ENCODE assay signal across 1 cellular context in genomic region chr6:28399370-28400121, GRCh38.
A peak's percentile ranks its signal among the peaks of the same experiment; 100 is the strongest.
TF ChIP-seq lines count a peak whose summit lies in the region.

ZSCAN12 (minus strand) TSS chr6:28399747; CDS start chr6:28398405, 1,342 bp downstream.

TF ChIP-seq in HepG2, 621 proteins besides CTCF, POLR2A, EP300 and RAD21 (continued from another document and continues in another):
- no peak for TF ChIP-seq KIAA2018 (CRISPR knock-in tag; IDR thresholded peaks at IDR 0.05; ENCODE audit: borderline replicate concordance)
- peak; percentile 47 for TF ChIP-seq LCORL (IDR thresholded peaks at IDR 0.05)
- peak; percentile 97 for TF ChIP-seq LCORL (CRISPR knock-in tag; IDR thresholded peaks at IDR 0.05)
- TF ChIP-seq ZBTB10 (CRISPR knock-in tag; IDR thresholded peaks at IDR 0.05; ENCODE audit: borderline replicate concordance), result no peak
- TF ChIP-seq ZBTB3 (CRISPR knock-in tag; IDR thresholded peaks at IDR 0.05; ENCODE audit: borderline replicate concordance, low read depth), result no peak
- peak; percentile 84; the same call in 1 of the 2 replicates for TF ChIP-seq ZNF570 (CRISPR knock-in tag; IDR thresholded peaks at IDR 0.05; ENCODE audit: borderline replicate concordance)
- TF ChIP-seq MLX (CRISPR knock-in tag; IDR thresholded peaks at IDR 0.05), result 0 out of 2 replicates have a peak, but pooled peaks have one; percentile 32
- no peak for TF ChIP-seq MLLT10 (CRISPR knock-in tag; IDR thresholded peaks at IDR 0.05)
- TF ChIP-seq RXRA (CRISPR knock-in tag; IDR thresholded peaks at IDR 0.05), result peak; percentile 51; the same call in 1 of the 2 replicates
- no peak; the same call in 1 of the 2 replicates for TF ChIP-seq NCOA2 (CRISPR knock-in tag; IDR thresholded peaks at IDR 0.05)
- TF ChIP-seq ZNF382 (CRISPR knock-in tag; IDR thresholded peaks at IDR 0.05; ENCODE audit: borderline replicate concordance), result no peak
- 0 out of 2 replicates have a peak, but pooled peaks have one; percentile 69 for TF ChIP-seq MEF2D (CRISPR knock-in tag; IDR thresholded peaks at IDR 0.05)
- TF ChIP-seq ZNF558 (CRISPR knock-in tag; IDR thresholded peaks at IDR 0.05; ENCODE audit: borderline replicate concordance), result peak; percentile 91; the same call in 1 of the 2 replicates
- TF ChIP-seq TFE3 (CRISPR knock-in tag; IDR thresholded peaks at IDR 0.05), result peak; percentile 64; the same call in 1 of the 2 replicates
- no peak for TF ChIP-seq REL (CRISPR knock-in tag; conservative IDR thresholded peaks at IDR 0.05)
- peak; percentile 83 for TF ChIP-seq GFI1 (CRISPR knock-in tag; IDR thresholded peaks at IDR 0.05; ENCODE audit: borderline replicate concordance)
- TF ChIP-seq ZNF430 (CRISPR knock-in tag; IDR thresholded peaks at IDR 0.05), result peak; percentile 91
- peak; percentile 48 for TF ChIP-seq AGO2 (optimal IDR thresholded peaks at IDR 0.05; ENCODE audit: low read depth, low read length)
- TF ChIP-seq TAF15 (IDR thresholded peaks at IDR 0.05; ENCODE audit: low read depth, low read length, poor library complexity, severe bottlenecking), result peak; percentile 60
- no peak for TF ChIP-seq NBN (conservative IDR thresholded peaks at IDR 0.05)
- TF ChIP-seq ZNF224 (CRISPR knock-in tag; IDR thresholded peaks at IDR 0.05), result peak; percentile 97
- TF ChIP-seq ZBTB46 (CRISPR knock-in tag; IDR thresholded peaks at IDR 0.05; ENCODE audit: borderline replicate concordance), result no peak
- no peak for TF ChIP-seq SNRNP70 (IDR thresholded peaks at IDR 0.05; ENCODE audit: low read depth, low read length)
- TF ChIP-seq ZNF367 (CRISPR knock-in tag; IDR thresholded peaks at IDR 0.05; ENCODE audit: borderline replicate concordance), result no peak
- TF ChIP-seq ADNP (CRISPR knock-in tag; IDR thresholded peaks at IDR 0.05), result no peak
- peak; percentile 68 for TF ChIP-seq HES4 (CRISPR knock-in tag; IDR thresholded peaks at IDR 0.05; ENCODE audit: borderline replicate concordance)
- TF ChIP-seq HNF4A (CRISPR knock-in tag; IDR thresholded peaks at IDR 0.05), result peak; percentile 59; the same call in 1 of the 2 replicates
- TF ChIP-seq SALL1 (CRISPR knock-in tag; IDR thresholded peaks at IDR 0.05), result peak; percentile 97; the same call in 1 of the 2 replicates
- peak; percentile 88 for TF ChIP-seq TBX2 (CRISPR knock-in tag; IDR thresholded peaks at IDR 0.05; ENCODE audit: borderline replicate concordance)
- peak; percentile 99 for TF ChIP-seq ZNF275 (CRISPR knock-in tag; IDR thresholded peaks at IDR 0.05; ENCODE audit: borderline replicate concordance)
- TF ChIP-seq PAWR (CRISPR knock-in tag; IDR thresholded peaks at IDR 0.05; ENCODE audit: borderline replicate concordance), result 0 out of 2 replicates have a peak, but pooled peaks have one; percentile 54
- no peak for TF ChIP-seq TRIM22 (IDR thresholded peaks at IDR 0.05)
- peak; percentile 90; the same call in 1 of the 2 replicates for TF ChIP-seq MIER3 (CRISPR knock-in tag; IDR thresholded peaks at IDR 0.05; ENCODE audit: borderline replicate concordance)
- TF ChIP-seq ZNF343 (CRISPR knock-in tag; IDR thresholded peaks at IDR 0.05), result peak; percentile 49; the same call in 1 of the 2 replicates
- no peak for TF ChIP-seq NR2F2 (IDR thresholded peaks at IDR 0.05; ENCODE audit: borderline replicate concordance, low read depth)
- peak; percentile 90; the same call in 1 of the 2 replicates for TF ChIP-seq TOE1 (CRISPR knock-in tag; IDR thresholded peaks at IDR 0.05)
- no peak for TF ChIP-seq NFE2L2 (IDR thresholded peaks at IDR 0.05; ENCODE audit: low read length)
- no peak for TF ChIP-seq AFF4 (CRISPR knock-in tag; IDR thresholded peaks at IDR 0.05)
- TF ChIP-seq POLR2G (IDR thresholded peaks at IDR 0.05; ENCODE audit: low read depth, low read length), result peak; percentile 97
